8 cellular contexts compared by ENCODE assay signal in genomic region chr1:18901952-18902522, GRCh38. TPM values are rescaled to one million over a fixed set of nuclear protein-coding genes. Genes with fewer than 3 reads are reported as not detected.
A peak's percentile ranks its signal among the peaks of the same experiment; 100 is the strongest.
DNase-seq lines count a peak whose midpoint lies in the region; ATAC-seq and TF ChIP-seq lines count a peak whose summit lies in the region.

No MANE protein-coding gene starts in this region.

- H3K4me3 ChIP-seq in WERI-Rb-1 (ENCODE audit: low read depth, low read length), result peak overlapping the region; percentile 89
- H3K4me3 ChIP-seq in gastroesophageal sphincter, result peak overlapping the region; percentile 53 to 71
- peak overlapping the region; percentile 74 for H3K4me3 ChIP-seq in rectal smooth muscle tissue (ENCODE audit: low read length)

- H3K36me3 ChIP-seq in WERI-Rb-1, result peaks cover 8% of the 10 kb centered on the region
- peaks cover 0 to 22% of the 10 kb centered on the region in 2 donors for H3K36me3 ChIP-seq in gastroesophageal sphincter
- H3K36me3 ChIP-seq in rectal smooth muscle tissue (ENCODE audit: control insufficient read depth, insufficient read depth, low read length), result no peaks in the 10 kb centered on the region

- intact Hi-C loops in posterior cingulate gyrus (cut with DNase I), result no loop called here

- no peaks in the 10 kb centered on the region for H3K27me3 ChIP-seq in WERI-Rb-1 (ENCODE audit: insufficient read depth, low read depth, severe bottlenecking)
- H3K27me3 ChIP-seq in gastroesophageal sphincter, result no peaks in the 10 kb centered on the region
- H3K27me3 ChIP-seq in rectal smooth muscle tissue (ENCODE audit: control insufficient read depth, insufficient read depth, low read length), result no peaks in the 10 kb centered on the region

- peak; percentile 4 for ATAC-seq in HG02973 (IDR thresholded peaks at IDR 0.05; ENCODE audit: unreplicated experiment)
- peak; percentile 0 for ATAC-seq in gastroesophageal sphincter

- 1% methylated on average over 15 to 17 of the region's 44 CpGs for WGBS in gastroesophageal sphincter (ENCODE audit: low coverage in 1 of 2), 2 donors

- H3K9me3 ChIP-seq in WERI-Rb-1 (ENCODE audit: severe bottlenecking) (no peaks in the 10 kb centered on the region), gastroesophageal sphincter (no peaks in the 10 kb centered on the region)

- DNase-seq in DMS53 treated with DMSO at 0.1 percent for 48 hours (lab: John Stamatoyannopoulos, UW; ENCODE audit: unreplicated experiment) (peak; percentile 2), WERI-Rb-1 (no peak), NCI-H2196 (lab: John Stamatoyannopoulos, UW; ENCODE audit: unreplicated experiment) (no peak), H4 (ENCODE audit: low spot score) (no peak), posterior cingulate gyrus (no peak)

- TF ChIP-seq POLR2A in gastroesophageal sphincter (IDR thresholded peaks at IDR 0.05), result peak; percentile 42 to 69

- peak overlapping the region; percentile 29 for H3K9ac ChIP-seq in rectal smooth muscle tissue (ENCODE audit: low read length)

- TF ChIP-seq EP300 in gastroesophageal sphincter (IDR thresholded peaks at IDR 0.05), result no peak

- H3K4me1 ChIP-seq in gastroesophageal sphincter (peaks cover 0 to 30% (median 9%) of the 10 kb centered on the region in 3 donors), rectal smooth muscle tissue (ENCODE audit: control insufficient read depth, insufficient read depth, low read length) (peaks cover under 1% of the 10 kb centered on the region)

- H3K27ac ChIP-seq in WERI-Rb-1, result peak overlapping the region; percentile 97
- peak overlapping the region; percentile 58 to 96 (median 95) for H3K27ac ChIP-seq in gastroesophageal sphincter
- H3K27ac ChIP-seq in rectal smooth muscle tissue (ENCODE audit: low read depth, low read length), result peak overlapping the region; percentile 88

- TF ChIP-seq CTCF in WERI-Rb-1 (IDR thresholded peaks at IDR 0.05; ENCODE audit: low read depth, low read length) (no peak), gastroesophageal sphincter (IDR thresholded peaks at IDR 0.05) (no peak)

RNA-seq across cellular contexts. Expression of gene ALDH4A1, which starts 0.3 kb away (rescaled TPM):
- 10 to 100 TPM; 19.9 to 24.8 (median 22.5) TPM for total RNA-seq in gastroesophageal sphincter
- total RNA-seq in H4 (2014; rRNA removed; shearing (Covaris generic)), result 2.5 and 3.3 TPM in 2 replicates

RNA-seq across cellular contexts. Expression of gene TAS1R2, which starts 42.6 kb away (rescaled TPM):
- not detected for total RNA-seq in gastroesophageal sphincter
- total RNA-seq in H4 (2014; rRNA removed; shearing (Covaris generic)), result not detected in 2 replicates

RNA-seq across cellular contexts. Expression of gene IFFO2, which starts 54.4 kb away (rescaled TPM):
- total RNA-seq in gastroesophageal sphincter, result 10 to 100 TPM in 3 of 4 donors, 1 to 10 TPM in 1; 9.3 to 18.4 (median 12.7) TPM
- total RNA-seq in H4 (2014; rRNA removed; shearing (Covaris generic)), result 3.5 and 4.4 TPM in 2 replicates
